22 cellular contexts compared by ENCODE assay signal in genomic region chr10:3549118-3549517, GRCh38.
"Had no signal": no experiment of that assay in that cellular context is flagged by ENCODE, and none has a peak within 500 bp of the region (broad histone marks: within the 10 kb centered on the region; RNA-seq: fewer than 3 reads in every experiment).

No MANE protein-coding gene starts in this region.

- ATAC-seq: activated CD4-positive, CD25-positive, alpha-beta regulatory T cell treated with anti-CD3 and anti-CD28 coated beads, Interleukin-2, amount 50 U/mL, for 24 hours; activated CD8-positive, alpha-beta T cell treated with anti-CD3 and anti-CD28 coated beads for 36 hours; activated T-cell treated with anti-CD3 and anti-CD28 coated beads, Interleukin-2, amount 50 U/mL, for 72 hours; Right ventricle myocardium inferior had no signal

- H3K9me3 Mint-ChIP-seq: activated naive CD4-positive, alpha-beta T cell treated with anti-CD3 and anti-CD28 coated beads, Interleukin-2, amount 50 U/mL, for 24 hours; central memory CD8-positive, alpha-beta T cell had no signal

- H3K27ac Mint-ChIP-seq: activated CD8-positive, alpha-beta T cell treated with anti-CD3 and anti-CD28 coated beads for 36 hours; activated naive CD4-positive, alpha-beta T cell treated with anti-CD3 and anti-CD28 coated beads, Interleukin-2, amount 50 U/mL, for 24 hours; activated T-cell treated with anti-CD3 and anti-CD28 coated beads, Interleukin-2, amount 50 U/mL, for 72 hours; brain had no signal

- DNase-seq: activated CD4-positive, alpha-beta T cell treated with anti-CD3 and anti-CD28 coated beads for 4 hours; activated CD8-positive, alpha-beta memory T cell treated with anti-CD3 and anti-CD28 coated beads, Interleukin-2, amount 50 U/mL, for 4 hours; activated CD8-positive, alpha-beta T cell treated with anti-CD3 and anti-CD28 coated beads for 36 hours; activated T-cell treated with anti-CD3 and anti-CD28 coated beads, Interleukin-2, amount 50 U/mL, for 72 hours; aorta; Karpas-422; MM.1S; NCI-H1048; NCI-H146; NCI-H2029; NCI-H2107; NCI-H2171 treated with DMSO at 0.1 percent for 48 hours; NCI-H226; NCI-H69; RPMI8226; SW 1271 had no signal

- H3K36me3 Mint-ChIP-seq: activated naive CD4-positive, alpha-beta T cell treated with anti-CD3 and anti-CD28 coated beads, Interleukin-2, amount 50 U/mL, for 24 hours; brain had no signal

- H3K27ac ChIP-seq: SK-N-MC had no signal

- H3K4me3 Mint-ChIP-seq: activated CD8-positive, alpha-beta T cell treated with anti-CD3 and anti-CD28 coated beads for 36 hours; activated naive CD4-positive, alpha-beta T cell treated with anti-CD3 and anti-CD28 coated beads, Interleukin-2, amount 50 U/mL, for 24 hours; activated T-cell treated with anti-CD3 and anti-CD28 coated beads, Interleukin-2, amount 50 U/mL, for 72 hours; brain; central memory CD8-positive, alpha-beta T cell had no signal

- H3K4me1 Mint-ChIP-seq: brain had no signal

- H3K27me3 Mint-ChIP-seq: activated naive CD4-positive, alpha-beta T cell treated with anti-CD3 and anti-CD28 coated beads, Interleukin-2, amount 50 U/mL, for 24 hours; brain had no signal

- H3K4me3 ChIP-seq: SK-N-MC had no signal
